Comparison of ENCODE assay signal across 24 cellular contexts in the genomic region with DNA sequence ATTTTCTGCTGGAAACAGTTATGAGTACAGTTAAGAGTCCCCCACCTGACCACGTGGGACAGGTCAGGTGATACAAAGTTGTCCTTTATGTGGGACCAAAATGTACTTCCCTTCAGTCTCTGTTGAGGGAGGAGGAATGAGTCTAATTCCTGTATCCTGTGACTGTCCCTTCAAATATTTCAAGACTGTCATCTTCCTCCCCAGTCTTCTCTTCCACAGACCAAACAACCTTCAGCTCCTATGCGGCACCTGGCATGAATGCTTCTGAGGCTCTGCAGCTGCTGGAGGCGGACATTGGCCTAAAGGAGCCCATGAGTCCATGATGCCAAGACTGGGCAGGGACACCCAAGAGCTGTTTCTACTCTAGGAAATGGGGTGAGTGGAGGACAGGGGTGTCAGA.
"Had no signal": no experiment of that assay in that cellular context is flagged by ENCODE, and none has a peak within 500 bp of the region (broad histone marks: within the 10 kb centered on the region; RNA-seq: fewer than 3 reads in every experiment).

No MANE protein-coding gene starts in this region.

- H3K9me3 Mint-ChIP-seq: activated B cell treated with CpG ODN at 0.5 μM for 24 hours; activated T-helper 1 cell treated with anti-CD3 and anti-CD28 coated beads, Interleukin-12 subunit alpha, Interleukin-12 subunit beta, Interleukin-2, Interleukin-4 antibody, amounts not matched to agents 30 ng/mL and 10 ng/mL and 1 ng/mL, durations not matched to agents 14 hours and 24 hours and 36 hours; stimulated activated naive CD8-positive, alpha-beta T cell treated with anti-CD3 and anti-CD28 coated beads, Interleukin-15, Interleukin-2, amounts not matched to agents 100 ng/mL and 50 ng/mL, for 24 hours; T-helper 1 cell treated with Interleukin-12 subunit alpha and Interleukin-12 subunit beta and Interleukin-4 antibody, amounts not matched to agents 30 μg/mL and 1 μg/mL, for 36 hours had no signal

- H3K9me3 ChIP-seq: lower lobe of right lung, thyroid gland had no signal

- H3K4me1 Mint-ChIP-seq: activated B cell treated with CpG ODN at 0.5 μM for 24 hours had no signal

- H3K27me3 ChIP-seq: thyroid gland had no signal

- ATAC-seq: left lobe of liver; lower lobe of right lung; naive thymus-derived CD8-positive, alpha-beta T cell had no signal

- DNase-seq: activated B cell treated with CpG ODN at 0.5 μM for 24 hours; activated CD4-positive, alpha-beta memory T cell treated with anti-CD3 and anti-CD28 coated beads for 36 hours; activated CD4-positive, alpha-beta T cell treated with anti-CD3 and anti-CD28 coated beads for 4 hours; activated gamma-delta T cell treated with Interleukin-2 at 50 U/mL for 16 hours; aorta; central memory CD4-positive, alpha-beta T cell; effector memory CD4-positive, alpha-beta T cell; foreskin melanocyte; kidney; lower lobe of right lung; naive thymus-derived CD8-positive, alpha-beta T cell; retina; sigmoid colon; spleen; stimulated activated CD4-positive, alpha-beta T cell treated with anti-CD3 and anti-CD28 coated beads, Interleukin-4, amount 100 ng/mL, for 1 hour; substantia nigra; T1000; thyroid gland had no signal

- H3K36me3 ChIP-seq: lower lobe of right lung, sigmoid colon, spleen, thyroid gland had no signal

- H3K36me3 Mint-ChIP-seq: activated CD4-positive, alpha-beta memory T cell treated with anti-CD3 and anti-CD28 coated beads for 36 hours had no signal

- H3K4me3 ChIP-seq: lower lobe of right lung, sigmoid colon, spleen, thyroid gland had no signal

- H3K27ac ChIP-seq: lower lobe of right lung, sigmoid colon, spleen, thyroid gland had no signal

- H3K4me3 Mint-ChIP-seq: activated B cell treated with CpG ODN at 0.5 μM for 24 hours; activated CD4-positive, alpha-beta memory T cell treated with anti-CD3 and anti-CD28 coated beads for 36 hours; activated T-helper 1 cell treated with anti-CD3 and anti-CD28 coated beads, Interleukin-12 subunit alpha, Interleukin-12 subunit beta, Interleukin-2, Interleukin-4 antibody, amounts not matched to agents 30 ng/mL and 10 ng/mL and 1 ng/mL, durations not matched to agents 14 hours and 24 hours and 36 hours; naive thymus-derived CD8-positive, alpha-beta T cell; stimulated activated naive CD8-positive, alpha-beta T cell treated with anti-CD3 and anti-CD28 coated beads, Interleukin-15, Interleukin-2, amounts not matched to agents 100 ng/mL and 50 ng/mL, for 24 hours; T-helper 1 cell treated with Interleukin-12 subunit alpha and Interleukin-12 subunit beta and Interleukin-4 antibody, amounts not matched to agents 30 μg/mL and 1 μg/mL, for 36 hours had no signal

- H3K27ac Mint-ChIP-seq: activated B cell treated with CpG ODN at 0.5 μM for 24 hours; activated CD4-positive, alpha-beta memory T cell treated with anti-CD3 and anti-CD28 coated beads for 36 hours; activated naive CD4-positive, alpha-beta T cell treated with anti-CD3 and anti-CD28 coated beads, Interleukin-2, amount 50 U/mL, for 72 hours; activated T-helper 1 cell treated with anti-CD3 and anti-CD28 coated beads, Interleukin-12 subunit alpha, Interleukin-12 subunit beta, Interleukin-2, Interleukin-4 antibody, amounts not matched to agents 30 ng/mL and 10 ng/mL and 1 ng/mL, durations not matched to agents 14 hours and 24 hours and 36 hours; naive thymus-derived CD8-positive, alpha-beta T cell; progenitor cell of endocrine pancreas; stimulated activated naive CD8-positive, alpha-beta T cell treated with anti-CD3 and anti-CD28 coated beads, Interleukin-15, Interleukin-2, amounts not matched to agents 100 ng/mL and 50 ng/mL, for 24 hours; T-helper 1 cell treated with Interleukin-12 subunit alpha and Interleukin-12 subunit beta and Interleukin-4 antibody, amounts not matched to agents 30 μg/mL and 1 μg/mL, for 36 hours had no signal

- H3K4me1 ChIP-seq: lower lobe of right lung, sigmoid colon, spleen, thyroid gland had no signal
